24 cellular contexts compared by ENCODE assay signal in genomic region chr2:80547344-80547743, GRCh38.
"Had no signal": no experiment of that assay in that cellular context is flagged by ENCODE, and none has a peak within 500 bp of the region (broad histone marks: within the 10 kb centered on the region; RNA-seq: fewer than 3 reads in every experiment).

No MANE protein-coding gene starts in this region.

- H3K36me3 ChIP-seq: esophagus muscularis mucosa, gastrocnemius medialis, heart right ventricle, left lung, lower lobe of right lung had no signal

- DNase-seq: dermis blood vessel endothelial cell; dorsolateral prefrontal cortex; effector CD4-positive, alpha-beta T cell; effector memory CD4-positive, alpha-beta T cell; foreskin melanocyte; gastrocnemius medialis; glutamatergic neuron; head of caudate nucleus; heart right ventricle; hippocampal formation; left cardiac atrium; left ventricle myocardium superior; lower lobe of right lung; mesenchymal stem cell; mucosa of descending colon; naive B cell had no signal

- H3K4me3 Mint-ChIP-seq: mesothelial cell of epicardium, naive B cell had no signal

- H3K27me3 ChIP-seq: dorsolateral prefrontal cortex, esophagus muscularis mucosa, gastrocnemius medialis, heart right ventricle, left lung had no signal

- H3K4me3 ChIP-seq: coronary artery, dorsolateral prefrontal cortex, esophagus muscularis mucosa, gastrocnemius medialis, heart right ventricle, left lung, lower lobe of right lung, mucosa of descending colon had no signal

- H3K36me3 Mint-ChIP-seq: mesothelial cell of epicardium, naive B cell had no signal

- H3K4me1 Mint-ChIP-seq: naive B cell had no signal

- H3K27ac Mint-ChIP-seq: mesothelial cell of epicardium, naive B cell had no signal

- H3K4me1 ChIP-seq: esophagus muscularis mucosa, gastrocnemius medialis, left lung, lower lobe of right lung had no signal

- H3K27ac ChIP-seq: coronary artery, dorsolateral prefrontal cortex, esophagus muscularis mucosa, gastrocnemius medialis, left lung, lower lobe of right lung had no signal

- H3K9me3 ChIP-seq: esophagus muscularis mucosa, gastrocnemius medialis, heart right ventricle, lower lobe of right lung, mucosa of descending colon had no signal

- FAIRE-seq: colon, endothelial cell of umbilical vein, islet of Langerhans, keratinocyte had no signal

- H3K27me3 Mint-ChIP-seq: naive B cell had no signal

- ATAC-seq: gastrocnemius medialis, heart right ventricle, left cardiac atrium, left lung, left ventricle myocardium superior, lower lobe of right lung, mucosa of descending colon had no signal
